1 cellular context compared by ENCODE assay signal in the genomic region with DNA sequence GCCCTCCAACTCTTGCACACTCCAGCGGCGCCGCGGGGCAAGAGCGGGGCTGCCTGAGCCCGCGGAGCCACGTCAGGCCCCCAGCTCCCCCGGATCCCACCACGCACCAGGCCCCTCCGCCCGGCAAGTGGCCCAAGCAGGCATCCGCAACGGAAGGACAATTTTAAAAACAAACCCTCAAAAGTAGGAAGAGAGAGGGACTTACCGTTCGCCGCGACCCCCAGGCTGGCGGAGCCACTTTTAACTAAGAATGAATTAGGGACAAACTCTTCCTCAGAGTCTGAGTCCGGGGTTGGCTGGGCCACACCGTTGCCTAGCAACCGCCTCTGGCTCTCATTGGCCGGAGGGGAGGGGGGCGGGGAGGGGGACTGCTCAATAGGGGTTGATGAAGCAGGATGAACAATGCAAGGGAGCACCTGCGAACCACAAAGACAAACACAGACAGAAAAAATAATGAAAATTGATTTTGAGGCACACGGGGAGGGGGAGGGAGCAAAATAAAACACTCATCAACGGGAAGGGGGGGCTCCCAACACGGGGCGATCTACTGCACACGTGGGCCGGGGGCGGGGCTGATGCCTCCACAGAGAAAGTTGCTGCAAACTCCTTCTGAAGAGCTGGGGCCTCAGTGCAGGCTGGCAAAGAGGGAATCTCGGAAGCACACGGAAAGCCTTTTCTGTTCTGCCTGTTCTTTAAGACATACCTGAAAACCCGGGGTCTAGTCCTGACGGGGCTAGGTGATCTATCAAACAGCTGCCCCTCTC.
TF ChIP-seq lines count a peak whose summit lies in the region.

No MANE protein-coding gene starts in this region.

TF ChIP-seq in H1, 55 proteins besides CTCF, POLR2A, EP300 and RAD21 (continued from another document):
- peak; percentile 13 to 64; a peak in 2 of 4 replicates for TF ChIP-seq SIN3A (conservative IDR thresholded peaks at IDR 0.05 in 1 of 2, IDR thresholded peaks at IDR 0.05 in 1 of 2; ENCODE audit: low read depth in 1 of 2, low read length in 2 of 2)
